13 cellular contexts compared by ENCODE assay signal in the genomic region with DNA sequence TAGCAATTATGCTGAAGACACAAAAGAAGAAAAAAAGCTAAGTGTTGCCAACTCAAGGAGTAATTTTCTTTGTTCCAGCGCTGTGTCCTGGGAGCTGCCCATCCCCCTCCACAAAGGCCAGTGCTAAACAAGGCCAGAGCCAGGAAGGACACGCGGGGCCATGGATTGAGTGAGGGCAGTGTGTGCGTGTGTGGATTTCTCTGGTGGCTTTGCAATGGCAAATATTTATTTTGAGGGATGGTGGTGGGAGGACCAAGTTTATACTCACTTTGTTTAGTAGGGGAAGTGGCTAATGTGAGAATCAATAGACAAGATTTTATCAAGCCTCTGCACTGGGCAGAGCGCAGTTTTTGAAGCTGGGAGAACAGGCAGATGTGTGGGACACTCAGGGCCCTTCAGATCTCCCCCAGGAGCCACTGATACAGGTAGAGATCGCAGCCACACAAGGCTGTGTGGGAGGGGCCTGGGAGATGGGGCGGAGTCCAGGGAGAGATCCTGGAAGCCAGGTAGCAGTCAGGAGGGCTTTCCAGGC. TPM values are rescaled to one million over a fixed set of nuclear protein-coding genes. Genes with fewer than 3 reads are reported as not detected.
A peak's percentile ranks its signal among the peaks of the same experiment; 100 is the strongest.
DNase-seq lines count a peak whose midpoint lies in the region; ATAC-seq, FAIRE-seq and TF ChIP-seq lines count a peak whose summit lies in the region.
"Had no signal": no experiment of that assay in that cellular context is flagged by ENCODE, and none has a peak within 500 bp of the region (broad histone marks: within the 10 kb centered on the region; RNA-seq: fewer than 3 reads in every experiment).

No MANE protein-coding gene starts in this region.

- H4K20me1 ChIP-seq in astrocyte (ENCODE audit: insufficient read depth, low read length): peaks cover 64% of the 10 kb centered on the region

- H3K36me3 ChIP-seq in astrocyte (ENCODE audit: insufficient read depth, low read length): no peaks in the 10 kb centered on the region
- H3K36me3 ChIP-seq: ovary had no signal

- ATAC-seq in left colon (peak; percentile 47), sciatic nerve (peak; percentile 79)

- H3K9me3 ChIP-seq in astrocyte (ENCODE audit: insufficient read depth, low read depth, low read length): no peaks in the 10 kb centered on the region
- H3K9me3 ChIP-seq: ovary had no signal

- H3K9ac ChIP-seq in astrocyte (ENCODE audit: low read length): no peak overlapping the region

- H3K27me3 ChIP-seq in astrocyte (ENCODE audit: insufficient read depth, low read length): no peaks in the 10 kb centered on the region
- H3K27me3 ChIP-seq: ovary had no signal

- no peak for FAIRE-seq in astrocyte (lab: Jason Lieb, UNC)
- FAIRE-seq: endometrium had no signal

- no peaks in the 10 kb centered on the region for H3K27me3 Mint-ChIP-seq in astrocyte (ENCODE audit: low read depth, unreplicated experiment)

- H3K4me3 ChIP-seq in astrocyte (ENCODE audit: insufficient read depth, low read depth, low read length): no peak overlapping the region
- H3K4me3 ChIP-seq: ovary had no signal

- no peak overlapping the region for H3K27ac ChIP-seq in astrocyte (ENCODE audit: low read depth, low read length)
- H3K27ac ChIP-seq: 22Rv1, ovary had no signal

- H3K4me3 Mint-ChIP-seq in astrocyte (ENCODE audit: unreplicated experiment): peak overlapping the region; percentile 4

- peak overlapping the region; percentile 60 for H3K27ac Mint-ChIP-seq in astrocyte (ENCODE audit: unreplicated experiment)

- intact Hi-C loops in left colon (cut with DNase I, micrococcal nuclease) (no loop called here), sciatic nerve (cut with DNase I) (no loop called here)

- H3K4me1 Mint-ChIP-seq in astrocyte (ENCODE audit: low read depth, unreplicated experiment): peaks cover 51% of the 10 kb centered on the region

- H3K9me3 Mint-ChIP-seq in astrocyte (ENCODE audit: unreplicated experiment): no peaks in the 10 kb centered on the region

- DNase-seq in DMS153 (lab: John Stamatoyannopoulos, UW): peak; percentile 24
- DNase-seq in DMS153 treated with DMSO at 0.1 percent for 48 hours (lab: John Stamatoyannopoulos, UW; ENCODE audit: unreplicated experiment): no peak
- no peak for DNase-seq in astrocyte (ENCODE audit: low read depth)
- DNase-seq in left colon: peak; percentile 69 to 71
- DNase-seq in sciatic nerve (ENCODE audit: low spot score): no peak
- DNase-seq in NK-92 treated with Interleukin-12 subunit alpha and Interleukin-12 subunit beta, amount 100 ng/mL, for 24 hours (lab: John Stamatoyannopoulos, UW): no peak
- DNase-seq in effector CD4-positive, alpha-beta T cell: no peak
- DNase-seq in NCI-H2171 (lab: John Stamatoyannopoulos, UW): no peak
- DNase-seq: Karpas-422, NCI-H82 had no signal

- no peak overlapping the region for H2AFZ ChIP-seq in astrocyte (ENCODE audit: low read depth, low read length)

- peaks cover 7% of the 10 kb centered on the region for H3K36me3 Mint-ChIP-seq in astrocyte (ENCODE audit: low read depth, unreplicated experiment)

- TF ChIP-seq CTCF in astrocyte (IDR thresholded peaks at IDR 0.05; ENCODE audit: insufficient read depth, low read depth, low read length): no peak

- H3K4me1 ChIP-seq in astrocyte (ENCODE audit: insufficient read depth, low read length): peaks cover 13% of the 10 kb centered on the region

- no peak overlapping the region for H3K4me2 ChIP-seq in astrocyte (ENCODE audit: low read length)

- H3K79me2 ChIP-seq in astrocyte (ENCODE audit: insufficient read depth, low read length): peaks cover 62% of the 10 kb centered on the region

RNA-seq across cellular contexts. Expression of a gene that starts 11.4 kb away (rescaled TPM):
- total RNA-seq in astrocyte (37.3 and 39.4 TPM in 2 replicates), left colon (10 to 100 TPM; 61.3 to 78.5 TPM), sciatic nerve (62.9 TPM)

Comparison
In these comparisons a context has a peak if more than half of its experiments do, and no peak if none do; other contexts are left out.
1. DNase-seq: peak in DMS153 (single experiment) and left colon (2 of 2); none in DMS153 treated with DMSO at 0.1 percent for 48 hours (single experiment), astrocyte (single experiment), sciatic nerve (single experiment), NK-92 treated with Interleukin-12 subunit alpha and Interleukin-12 subunit beta, amount 100 ng/mL, for 24 hours (single experiment), effector CD4-positive, alpha-beta T cell (single experiment) and NCI-H2171 (single experiment).